In the genomic region with DNA sequence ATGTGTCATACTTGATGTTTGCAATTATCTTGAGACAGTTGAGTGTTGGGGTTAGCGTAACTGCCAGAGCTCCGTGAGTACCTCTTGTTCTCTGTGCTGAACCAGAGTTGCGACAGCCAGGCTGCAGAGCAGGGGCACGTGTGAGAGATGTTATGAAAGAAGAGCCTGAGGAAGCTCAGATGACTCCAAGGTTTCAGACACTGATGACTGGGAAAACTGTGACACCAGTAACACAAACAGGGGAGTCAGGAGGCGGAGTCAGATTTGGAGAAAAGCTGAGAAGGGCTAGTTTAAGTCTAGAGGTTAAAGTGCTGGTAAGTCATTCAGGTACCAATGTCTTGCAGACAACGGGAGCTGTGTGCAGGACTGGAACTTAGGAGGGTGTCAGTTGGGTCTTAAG, we compare ENCODE assay signal across 1 cellular context.
TF ChIP-seq lines count a peak whose summit lies in the region.

No MANE protein-coding gene starts in this region.

TF ChIP-seq in IMR-90, 13 proteins besides CTCF, POLR2A, EP300 and RAD21 (continued from another document):
- TF ChIP-seq CEBPB (IDR thresholded peaks at IDR 0.05; ENCODE audit: low read depth, low read length), result peak; percentile 82
- no peak for TF ChIP-seq CHD1 (IDR thresholded peaks at IDR 0.05; ENCODE audit: low read depth, low read length)
- no peak for TF ChIP-seq NFE2L2 (IDR thresholded peaks at IDR 0.05; ENCODE audit: low read depth, low read length)
- TF ChIP-seq MAFK (IDR thresholded peaks at IDR 0.05; ENCODE audit: low read depth, low read length), result no peak
- no peak for TF ChIP-seq FOS (IDR thresholded peaks at IDR 0.05; ENCODE audit: low read depth, low read length)
- no peak for TF ChIP-seq ELK1 (IDR thresholded peaks at IDR 0.05; ENCODE audit: borderline replicate concordance, low read depth, low read length)
- TF ChIP-seq MXI1 (IDR thresholded peaks at IDR 0.05; ENCODE audit: borderline replicate concordance, low read depth, low read length), result no peak
- no peak for TF ChIP-seq RFX5 (IDR thresholded peaks at IDR 0.05; ENCODE audit: low read depth, low read length)
TF ChIP-seq in IMR-90: peak in this region for 3.
